In genomic region chr7:143299840-143300239, GRCh38 we compare ENCODE assay signal across 9 cellular contexts. TPM values are rescaled to one million over a fixed set of nuclear protein-coding genes. Genes with fewer than 3 reads are reported as not detected.
DNase-seq lines count a peak whose midpoint lies in the region; ATAC-seq and TF ChIP-seq lines count a peak whose summit lies in the region.
"Had no signal": no experiment of that assay in that cellular context is flagged by ENCODE, and none has a peak within 500 bp of the region (broad histone marks: within the 10 kb centered on the region; RNA-seq: fewer than 3 reads in every experiment).

No MANE protein-coding gene starts in this region.

- no peak overlapping the region for H3K4me3 ChIP-seq in coronary artery
- H3K4me3 ChIP-seq in lower leg skin (ENCODE audit: low read depth, poor library complexity, severe bottlenecking) = no peak overlapping the region
- H3K4me3 ChIP-seq: skin epidermis had no signal

- H3K4me3 Mint-ChIP-seq in nephron progenitor cell = no peak overlapping the region

- peaks cover 7% of the 10 kb centered on the region for H3K4me1 Mint-ChIP-seq in nephron progenitor cell

- H3K36me3 Mint-ChIP-seq in nephron progenitor cell (ENCODE audit: low read depth) = peaks cover 93% of the 10 kb centered on the region

- TF ChIP-seq CTCF in coronary artery (IDR thresholded peaks at IDR 0.05) = peak; percentile 28
- TF ChIP-seq CTCF in nephron progenitor cell (IDR thresholded peaks at IDR 0.05) = peak; percentile 49
- TF ChIP-seq CTCF in lower leg skin (IDR thresholded peaks at IDR 0.05) = no peak

- peak; percentile 61 for ATAC-seq in HG02759 (IDR thresholded peaks at IDR 0.05; ENCODE audit: unreplicated experiment)
- ATAC-seq in GM21367 (IDR thresholded peaks at IDR 0.05; ENCODE audit: unreplicated experiment) = no peak

- DNase-seq in COLO829 (ENCODE audit: low spot score) = peak; percentile 69
- DNase-seq in activated CD4-positive, alpha-beta T cell treated with anti-CD3 and anti-CD28 coated beads for 1 hour = peak; percentile 49
- no peak for DNase-seq in coronary artery (ENCODE audit: low spot score)
- peak; percentile 33 for DNase-seq in nephron progenitor cell
- DNase-seq in NCI-H1436 (lab: John Stamatoyannopoulos, UW) = no peak
- DNase-seq in lower leg skin (ENCODE audit: low spot score in 2 of 2) = no peak

- TF ChIP-seq POLR2A in lower leg skin (IDR thresholded peaks at IDR 0.05) = no peak

- H3K27me3 Mint-ChIP-seq in nephron progenitor cell (ENCODE audit: low read depth, poor library complexity) = no peaks in the 10 kb centered on the region

- no peaks in the 10 kb centered on the region for H3K9me3 Mint-ChIP-seq in nephron progenitor cell

- intact Hi-C loops in lower leg skin (cut with DNase I; ENCODE audit: low total_unique reads) = loop anchor here (5.0 kb wide), 1 partner anchor 63 kb away; no protein-coding TSS in a partner anchor

- no peak overlapping the region for H3K27ac ChIP-seq in coronary artery
- H3K27ac ChIP-seq: skin epidermis had no signal

- no peak overlapping the region for H3K27ac Mint-ChIP-seq in nephron progenitor cell

- WGBS in lower leg skin, 2 donors = 68 to 75% methylated on average over 8 of the region's 8 CpGs

RNA-seq across cellular contexts. Expression of gene CASP2, which starts 11.7 kb away (rescaled TPM):
- 10 to 100 TPM in 3 of 4 donors, 1 to 10 TPM in 1; 9.6 to 22.7 (median 16.0) TPM for total RNA-seq in lower leg skin

RNA-seq across cellular contexts. Expression of gene TMEM139, which starts 15.1 kb away (rescaled TPM):
- total RNA-seq in lower leg skin = 10 to 100 TPM in 3 of 4 donors, 1 to 10 TPM in 1; 7.8 to 12.8 (median 11.6) TPM

RNA-seq across cellular contexts. Expression of gene CLCN1, which starts 16.1 kb away (rescaled TPM):
- not detected for total RNA-seq in lower leg skin

RNA-seq across cellular contexts. Expression of gene GSTK1, which starts 36.6 kb away (rescaled TPM):
- total RNA-seq in lower leg skin = 100 to 1,000 TPM in 3 of 4 donors, 10 to 100 TPM in 1; 97.0 to 180 (median 139) TPM

Comparison
In these comparisons a context has a peak if more than half of its experiments do, and no peak if none do; other contexts are left out.
1. DNase-seq: peak in COLO829 (single experiment), activated CD4-positive, alpha-beta T cell treated with anti-CD3 and anti-CD28 coated beads for 1 hour (single experiment) and nephron progenitor cell (single experiment); none in coronary artery (single experiment), NCI-H1436 (single experiment) and lower leg skin (0 of 2).
2. CTCF ChIP-seq: peak in coronary artery (single experiment) and nephron progenitor cell (single experiment); none in lower leg skin (0 of 3).